Comparison of ENCODE assay signal across 12 cellular contexts in genomic region chr3:136984837-136985236, GRCh38. TPM values are rescaled to one million over a fixed set of nuclear protein-coding genes. Genes with fewer than 3 reads are reported as not detected.
DNase-seq lines count a peak whose midpoint lies in the region; ATAC-seq, FAIRE-seq and TF ChIP-seq lines count a peak whose summit lies in the region.
"Had no signal": no experiment of that assay in that cellular context is flagged by ENCODE, and none has a peak within 500 bp of the region (broad histone marks: within the 10 kb centered on the region; RNA-seq: fewer than 3 reads in every experiment).

No MANE protein-coding gene starts in this region.

- no peak overlapping the region for H3K27ac Mint-ChIP-seq in astrocyte (ENCODE audit: unreplicated experiment)
- H3K27ac Mint-ChIP-seq in activated T-helper 1 cell treated with anti-CD3 and anti-CD28 coated beads, Interleukin-12 subunit alpha, Interleukin-12 subunit beta, Interleukin-2, Interleukin-4 antibody, amounts not matched to agents 30 ng/mL and 10 ng/mL and 1 ng/mL, durations not matched to agents 14 hours and 24 hours and 36 hours = no peak overlapping the region

- CTCF ChIA-PET in HEK293 (lab: Yijun Ruan, JAX) = interaction anchor here (1.0 kb wide), 1 partner anchor 29 kb away, joined by 4 read pairs; no protein-coding TSS in a partner anchor

- H3K27me3 Mint-ChIP-seq in astrocyte (ENCODE audit: low read depth, unreplicated experiment) = no peaks in the 10 kb centered on the region
- no peaks in the 10 kb centered on the region for H3K27me3 Mint-ChIP-seq in activated T-helper 1 cell treated with anti-CD3 and anti-CD28 coated beads, Interleukin-12 subunit alpha, Interleukin-12 subunit beta, Interleukin-2, Interleukin-4 antibody, amounts not matched to agents 30 ng/mL and 10 ng/mL and 1 ng/mL, durations not matched to agents 14 hours and 24 hours and 36 hours (ENCODE audit: insufficient read depth)

- POLR2A ChIA-PET in HEK293 (lab: Yijun Ruan, JAX) = no interaction called here

- H3K27ac ChIP-seq in HEK293 (ENCODE audit: extremely low read depth, low read depth, low read length) = no peak overlapping the region
- H3K27ac ChIP-seq in astrocyte (ENCODE audit: low read depth, low read length) = no peak overlapping the region
- H3K27ac ChIP-seq in hepatocyte = peak overlapping the region; percentile 71
- H3K27ac ChIP-seq: cardiac muscle cell, parathyroid adenoma had no signal

- intact Hi-C loops in activated T-helper 1 cell treated with anti-CD3 and anti-CD28 coated beads, Interleukin-12 subunit alpha, Interleukin-12 subunit beta, Interleukin-2, Interleukin-4 antibody, amounts not matched to agents 30 ng/mL and 10 ng/mL and 1 ng/mL, durations not matched to agents 14 hours and 24 hours and 36 hours (cut with micrococcal nuclease) = no loop called here

- no peak for ATAC-seq in GM21723 (IDR thresholded peaks at IDR 0.05; ENCODE audit: unreplicated experiment)

- H3K4me2 ChIP-seq in astrocyte (ENCODE audit: low read length) = no peak overlapping the region
- no peak overlapping the region for H3K4me2 ChIP-seq in hepatocyte
- H3K4me2 ChIP-seq in skeletal muscle satellite cell (ENCODE audit: low read length) = peak overlapping the region; percentile 48

- no peaks in the 10 kb centered on the region for H4K20me1 ChIP-seq in astrocyte (ENCODE audit: insufficient read depth, low read length)
- no peaks in the 10 kb centered on the region for H4K20me1 ChIP-seq in hepatocyte (ENCODE audit: insufficient read depth, poor library complexity, severe bottlenecking)

- no peak overlapping the region for H3K4me3 Mint-ChIP-seq in astrocyte (ENCODE audit: unreplicated experiment)
- no peak overlapping the region for H3K4me3 Mint-ChIP-seq in activated T-helper 1 cell treated with anti-CD3 and anti-CD28 coated beads, Interleukin-12 subunit alpha, Interleukin-12 subunit beta, Interleukin-2, Interleukin-4 antibody, amounts not matched to agents 30 ng/mL and 10 ng/mL and 1 ng/mL, durations not matched to agents 14 hours and 24 hours and 36 hours

- H2AFZ ChIP-seq in astrocyte (ENCODE audit: low read depth, low read length) (no peak overlapping the region), hepatocyte (no peak overlapping the region)
- H2AFZ ChIP-seq: parathyroid adenoma had no signal

- H3K9me3 Mint-ChIP-seq in astrocyte (ENCODE audit: unreplicated experiment) = peaks cover 6% of the 10 kb centered on the region
- no peaks in the 10 kb centered on the region for H3K9me3 Mint-ChIP-seq in activated T-helper 1 cell treated with anti-CD3 and anti-CD28 coated beads, Interleukin-12 subunit alpha, Interleukin-12 subunit beta, Interleukin-2, Interleukin-4 antibody, amounts not matched to agents 30 ng/mL and 10 ng/mL and 1 ng/mL, durations not matched to agents 14 hours and 24 hours and 36 hours

- TF ChIP-seq CTCF in HEK293 (tag by site-specific recombination; IDR thresholded peaks at IDR 0.05) = no peak
- TF ChIP-seq CTCF in astrocyte (IDR thresholded peaks at IDR 0.05; ENCODE audit: insufficient read depth, low read depth, low read length) = no peak
- TF ChIP-seq CTCF in hepatocyte (IDR thresholded peaks at IDR 0.05; ENCODE audit: poor library complexity) = no peak

- H3K36me3 Mint-ChIP-seq in astrocyte (ENCODE audit: low read depth, unreplicated experiment) = peaks cover 49% of the 10 kb centered on the region
- H3K36me3 Mint-ChIP-seq in activated T-helper 1 cell treated with anti-CD3 and anti-CD28 coated beads, Interleukin-12 subunit alpha, Interleukin-12 subunit beta, Interleukin-2, Interleukin-4 antibody, amounts not matched to agents 30 ng/mL and 10 ng/mL and 1 ng/mL, durations not matched to agents 14 hours and 24 hours and 36 hours (ENCODE audit: low read depth) = no peaks in the 10 kb centered on the region

- no peaks in the 10 kb centered on the region for H3K9me3 ChIP-seq in HEK293 (ENCODE audit: control insufficient read depth, insufficient read depth, low read depth, low read length)
- no peaks in the 10 kb centered on the region for H3K9me3 ChIP-seq in astrocyte (ENCODE audit: insufficient read depth, low read depth, low read length)
- no peaks in the 10 kb centered on the region for H3K9me3 ChIP-seq in hepatocyte (ENCODE audit: low read depth)
- H3K9me3 ChIP-seq in skeletal muscle satellite cell (replicated peaks; ENCODE audit: low read length) = no peaks in the 10 kb centered on the region

- H3K4me1 Mint-ChIP-seq in astrocyte (ENCODE audit: low read depth, unreplicated experiment) = no peaks in the 10 kb centered on the region
- H3K4me1 Mint-ChIP-seq in activated T-helper 1 cell treated with anti-CD3 and anti-CD28 coated beads, Interleukin-12 subunit alpha, Interleukin-12 subunit beta, Interleukin-2, Interleukin-4 antibody, amounts not matched to agents 30 ng/mL and 10 ng/mL and 1 ng/mL, durations not matched to agents 14 hours and 24 hours and 36 hours (ENCODE audit: low read depth) = peaks cover 6% of the 10 kb centered on the region

- H3K79me2 ChIP-seq in astrocyte (ENCODE audit: insufficient read depth, low read length) = no peaks in the 10 kb centered on the region
- H3K79me2 ChIP-seq in hepatocyte = no peaks in the 10 kb centered on the region
- H3K79me2 ChIP-seq: parathyroid adenoma had no signal

- H3K27me3 ChIP-seq in astrocyte (ENCODE audit: insufficient read depth, low read length) = no peaks in the 10 kb centered on the region
- no peaks in the 10 kb centered on the region for H3K27me3 ChIP-seq in hepatocyte
- H3K27me3 ChIP-seq in skeletal muscle satellite cell (ENCODE audit: control insufficient read depth, insufficient read depth, low read length) = no peaks in the 10 kb centered on the region
- H3K27me3 ChIP-seq: cardiac muscle cell had no signal

- H3K4me3 ChIP-seq in HEK293 (ENCODE audit: low read depth, low read length) (no peak overlapping the region), astrocyte (ENCODE audit: insufficient read depth, low read depth, low read length) (no peak overlapping the region), hepatocyte (no peak overlapping the region), skeletal muscle satellite cell (ENCODE audit: low read length) (no peak overlapping the region)
- H3K4me3 ChIP-seq: cardiac muscle cell had no signal

- 35% methylated on average over 3 of the region's 3 CpGs for WGBS in hepatocyte (ENCODE audit: low lambda C conversion rate, missing lambda C conversion rate)

- H3K4me1 ChIP-seq in HEK293 (ENCODE audit: control insufficient read depth, insufficient read depth, low read length) (no peaks in the 10 kb centered on the region), astrocyte (ENCODE audit: insufficient read depth, low read length) (no peaks in the 10 kb centered on the region), hepatocyte (ENCODE audit: insufficient read depth) (peaks cover 10% of the 10 kb centered on the region), skeletal muscle satellite cell (ENCODE audit: control insufficient read depth, insufficient read depth, low read length) (peaks cover 17% of the 10 kb centered on the region)

- H3K9me2 ChIP-seq in hepatocyte (replicated peaks; ENCODE audit: insufficient read depth) = no peaks in the 10 kb centered on the region

- DNase-seq in astrocyte (ENCODE audit: low read depth) (peak; percentile 35), hepatocyte (ENCODE audit: low spot score) (peak; percentile 63), NCI-H1105 (lab: John Stamatoyannopoulos, UW) (no peak)
- no peak for DNase-seq in activated T-helper 1 cell treated with anti-CD3 and anti-CD28 coated beads, Interleukin-12 subunit alpha, Interleukin-12 subunit beta, Interleukin-2, Interleukin-4 antibody, amounts not matched to agents 30 ng/mL and 10 ng/mL and 1 ng/mL, durations not matched to agents 14 hours and 24 hours and 36 hours (ENCODE audit: low spot score)
- DNase-seq: foreskin melanocyte, NCI-H1092, NCI-H526 had no signal

- no peak for FAIRE-seq in astrocyte (lab: Jason Lieb, UNC)

- H3K36me3 ChIP-seq in HEK293 (ENCODE audit: control insufficient read depth in 2 of 2, insufficient read depth in 1 of 2, low read length in 2 of 2) (no peaks in the 10 kb centered on the region), astrocyte (ENCODE audit: insufficient read depth, low read length) (no peaks in the 10 kb centered on the region), hepatocyte (replicated peaks; ENCODE audit: insufficient read depth, low read depth) (no peaks in the 10 kb centered on the region), skeletal muscle satellite cell (ENCODE audit: insufficient read depth, low read length) (no peaks in the 10 kb centered on the region)
- H3K36me3 ChIP-seq: cardiac muscle cell had no signal

- H3K9ac ChIP-seq in astrocyte (ENCODE audit: low read length) (no peak overlapping the region), skeletal muscle satellite cell (ENCODE audit: low read depth, low read length) (peak overlapping the region; percentile 9)
- H3K9ac ChIP-seq: parathyroid adenoma had no signal

TF ChIP-seq in HEK293, 187 proteins besides CTCF, POLR2A, EP300 and RAD21 (continues in another document):
- TF ChIP-seq ZNF354C (tag by site-specific recombination; IDR thresholded peaks at IDR 0.05; ENCODE audit: borderline replicate concordance, low read depth) = no peak
- TF ChIP-seq ZNF701 (tag by site-specific recombination; IDR thresholded peaks at IDR 0.05) = no peak
- no peak for TF ChIP-seq ZNF521 (tag by site-specific recombination; IDR thresholded peaks at IDR 0.05)
- no peak for TF ChIP-seq ZNF274 (IDR thresholded peaks at IDR 0.05; ENCODE audit: low read length)
- TF ChIP-seq ZNF274 (tag by site-specific recombination; IDR thresholded peaks at IDR 0.05; ENCODE audit: borderline replicate concordance) = no peak
- no peak for TF ChIP-seq KLF10 (tag by site-specific recombination; IDR thresholded peaks at IDR 0.05)
- peak; percentile 78 for TF ChIP-seq ZFHX2 (tag by site-specific recombination; conservative IDR thresholded peaks at IDR 0.05)
- TF ChIP-seq EGR2 (tag by site-specific recombination; IDR thresholded peaks at IDR 0.05; ENCODE audit: low read depth) = peak; percentile 76; the same call in 1 of the 2 replicates
- peak; percentile 54; the same call in 1 of the 2 replicates for TF ChIP-seq MZF1 (tag by site-specific recombination; IDR thresholded peaks at IDR 0.05; ENCODE audit: borderline replicate concordance)

RNA-seq across cellular contexts. Expression of gene IL20RB, which starts 27.1 kb away (rescaled TPM):
- 22.0 and 23.6 TPM in 2 replicates for total RNA-seq in astrocyte
- total RNA-seq in hepatocyte = 0.48 and 0.50 TPM in 2 replicates
- polyA plus RNA-seq in hepatocyte = 0.59 TPM in 1 of 2 replicates, not detected in the other
- total RNA-seq in skeletal muscle satellite cell (2012; rRNA removed) = 3.5 and 3.8 TPM in 2 replicates
- total RNA-seq in activated T-helper 1 cell treated with anti-CD3 and anti-CD28 coated beads, Interleukin-12 subunit alpha, Interleukin-12 subunit beta, Interleukin-2, Interleukin-4 antibody, amounts not matched to agents 30 ng/mL and 10 ng/mL and 1 ng/mL, durations not matched to agents 14 hours and 24 hours and 36 hours = 1.5 and 1.9 TPM in 2 replicates

Comparison
In these comparisons a context has a peak if more than half of its experiments do, and no peak if none do; other contexts are left out.
1. DNase-seq: peak in astrocyte (single experiment) and hepatocyte (single experiment); none in activated T-helper 1 cell treated with anti-CD3 and anti-CD28 coated beads, Interleukin-12 subunit alpha, Interleukin-12 subunit beta, Interleukin-2, Interleukin-4 antibody, amounts not matched to agents 30 ng/mL and 10 ng/mL and 1 ng/mL, durations not matched to agents 14 hours and 24 hours and 36 hours (single experiment) and NCI-H1105 (single experiment).